Comparison of ENCODE assay signal across 8 cellular contexts in genomic region chr11:111996669-111997068, GRCh38. TPM values are rescaled to one million over a fixed set of nuclear protein-coding genes. Genes with fewer than 3 reads are reported as not detected.
DNase-seq lines count a peak whose midpoint lies in the region; ATAC-seq, FAIRE-seq and TF ChIP-seq lines count a peak whose summit lies in the region.
"Not testable (repeated sequence)": the region's sequence is repeated elsewhere in the genome, so short reads cannot be mapped to it uniquely, and the experiment has no call there.

No MANE protein-coding gene starts in this region.

- not testable (repeated sequence) for H3K27me3 Mint-ChIP-seq in GM23338 (ENCODE audit: insufficient read depth, low read depth, poor library complexity)

- not testable (repeated sequence) for H3K4me2 ChIP-seq in GM23338; mammary epithelial cell (ENCODE audit: insufficient read depth, low read depth, low read length)

- not testable (repeated sequence) for H3K27me3 ChIP-seq in GM23338 (ENCODE audit: insufficient read depth); mammary epithelial cell (ENCODE audit: insufficient read depth, low read length); right lobe of liver; small intestine (ENCODE audit: control insufficient read depth in 2 of 2, insufficient read depth in 2 of 2, low read length in 2 of 2)

- H3K36me3 ChIP-seq in GM23338 (ENCODE audit: insufficient read depth) (peaks cover 23% of the 10 kb centered on the region), right lobe of liver (peaks cover 0 to 70% (median 3%) of the 10 kb centered on the region in 4 donors)
- not testable (repeated sequence) for H3K36me3 ChIP-seq in mammary epithelial cell (ENCODE audit: insufficient read depth, low read length); small intestine (ENCODE audit: control insufficient read depth in 2 of 2, insufficient read depth in 2 of 2, low read length in 2 of 2)

- not testable (repeated sequence) for H4K20me1 ChIP-seq in GM23338 (replicated peaks; ENCODE audit: insufficient read depth); mammary epithelial cell (ENCODE audit: insufficient read depth, low read length)

- H3K79me2 ChIP-seq in GM23338 (replicated peaks; ENCODE audit: insufficient read depth); mammary epithelial cell (ENCODE audit: insufficient read depth, low read length): not testable (repeated sequence)

- in situ Hi-C loops in mammary epithelial cell (cut with MboI; ENCODE audit: low sequenced_read_pairs in 2 of 2), result not testable (repeated sequence)

- TF ChIP-seq POLR2A in NB4 (IDR thresholded peaks at IDR 0.05; ENCODE audit: extremely low read depth, insufficient read length); right lobe of liver (IDR thresholded peaks at IDR 0.05): not testable (repeated sequence)

- peaks cover 23% of the 10 kb centered on the region; the same call in 2 of the 3 replicates for H3K36me3 Mint-ChIP-seq in GM23338 (ENCODE audit: low read depth)

- ATAC-seq in GM23338 (peak; percentile 34; the same call in 2 of the 3 replicates), right lobe of liver (peak; percentile 89 to 93 (median 92))

- H3K4me3 ChIP-seq in GM23338; NB4 (ENCODE audit: low read depth, low read length); mammary epithelial cell (replicated peaks in 1 of 3; ENCODE audit: insufficient read depth in 1 of 3, low read depth in 2 of 3, low read length in 3 of 3); small intestine (ENCODE audit: low read depth in 1 of 2, low read length in 2 of 2): not testable (repeated sequence)
- peak overlapping the region in 1 of 3 donors; percentile 38 for H3K4me3 ChIP-seq in right lobe of liver

- WGBS in mammary epithelial cell (ENCODE audit: low coverage, missing lambda C conversion rate), result 61% methylated on average over 4 of the region's 5 CpGs
- WGBS in right lobe of liver (ENCODE audit: insufficient coverage, low coverage, low lambda C conversion rate, missing lambda C conversion rate), result 24% methylated on average over 4 of the region's 5 CpGs
- WGBS in small intestine, 3 donors, result 67 to 69% (median 68%) methylated on average over 5 of the region's 5 CpGs

- DNase-seq in AML-193 (lab: John Stamatoyannopoulos, UW), result peak; percentile 21 to 36
- DNase-seq in GM23338 (ENCODE audit: low spot score), result peak; percentile 54
- peak; percentile 80 for DNase-seq in NB4 (ENCODE audit: low read depth)
- peak; percentile 54 for DNase-seq in SIG-M5 treated with dmso at 0.1 percent for 504 hours (lab: John Stamatoyannopoulos, UW; ENCODE audit: unreplicated experiment)
- peak; percentile 23 for DNase-seq in mammary epithelial cell
- peak; percentile 51 for DNase-seq in fibroblast of the conjunctiva (ENCODE audit: low read depth)
- not testable (repeated sequence) for DNase-seq in right lobe of liver
- peak; percentile 11 for DNase-seq in small intestine

- intact Hi-C loops in mammary epithelial cell (cut with micrococcal nuclease); right lobe of liver (cut with DNase I): not testable (repeated sequence)

- BruUV-seq in mammary epithelial cell (replicated peaks; lab: Mats Ljungman, UMichigan), result not testable (repeated sequence)

- not testable (repeated sequence) for H3K27ac ChIP-seq in GM23338 (ENCODE audit: low read depth); mammary epithelial cell (ENCODE audit: insufficient read depth, low read depth, low read length); small intestine (ENCODE audit: low read depth in 1 of 2, low read length in 1 of 2)
- peak overlapping the region; percentile 41 to 78 (median 74) for H3K27ac ChIP-seq in right lobe of liver

- not testable (repeated sequence) for H3K4me1 ChIP-seq in GM23338 (ENCODE audit: insufficient read depth); mammary epithelial cell (ENCODE audit: insufficient read depth, low read length); right lobe of liver; small intestine (ENCODE audit: control insufficient read depth in 2 of 2, insufficient read depth in 1 of 2, low read depth in 1 of 2, low read length in 1 of 2)

- not testable (repeated sequence) for H3K9me3 ChIP-seq in mammary epithelial cell (replicated peaks; ENCODE audit: insufficient read depth, low read length); right lobe of liver; small intestine (ENCODE audit: control insufficient read depth, low read depth)

- not testable (repeated sequence) for H3K27ac Mint-ChIP-seq in GM23338

- not testable (repeated sequence) for H2AFZ ChIP-seq in GM23338; mammary epithelial cell (ENCODE audit: low read depth, low read length)

- not testable (repeated sequence) for H3F3A ChIP-seq in GM23338 (replicated peaks; ENCODE audit: low read depth)

- CTCF ChIA-PET in mammary epithelial cell (lab: Charles Lee; ENCODE audit: low non-redundant PET), result interaction anchor here (0.7 kb wide), 1 partner anchor 277 kb away, joined by 3 read pairs; no protein-coding TSS in a partner anchor

- H3K4me3 Mint-ChIP-seq in GM23338, result not testable (repeated sequence)

- not testable (repeated sequence) for H3K4me1 Mint-ChIP-seq in GM23338

- TF ChIP-seq CTCF in GM23338 (conservative IDR thresholded peaks at IDR 0.05; ENCODE audit: low read depth in 2 of 2) (peak; percentile 44 to 56), NB4 (IDR thresholded peaks at IDR 0.05; ENCODE audit: low read depth, low read length) (peak; percentile 33), mammary epithelial cell (conservative IDR thresholded peaks at IDR 0.05 in 1 of 2, IDR thresholded peaks at IDR 0.05 in 1 of 2; ENCODE audit: extremely low read depth in 1 of 2, insufficient read depth in 1 of 2, low read depth in 1 of 2, low read length in 2 of 2) (peak in 1 of 2 donors; percentile 12), right lobe of liver (IDR thresholded peaks at IDR 0.05) (peak; percentile 45 to 58 (median 52))

- dilution Hi-C loops in mammary epithelial cell (cut with HindIII; ENCODE audit: low sequenced_read_pairs), result not testable (repeated sequence)

- H3K9me2 ChIP-seq in GM23338 (ENCODE audit: insufficient read depth), result not testable (repeated sequence)

- not testable (repeated sequence) for FAIRE-seq in small intestine (lab: Jason Lieb, UNC)

- H3K9ac ChIP-seq in mammary epithelial cell (ENCODE audit: insufficient read depth, low read length), result not testable (repeated sequence)

- H3K9me3 Mint-ChIP-seq in GM23338, result not testable (repeated sequence)

RNA-seq across cellular contexts. Expression of gene DLAT, which starts 28.5 kb away (rescaled TPM):
- 58.4 and 66.5 TPM in 2 replicates for total RNA-seq in GM23338 (2014; rRNA removed; shearing (Covaris generic))
- polyA plus RNA-seq in GM23338 (2016; fragmentation: Nextera tagmentation; extraction: Ambion mirVana) (25.2 and 31.8 TPM in 2 replicates), mammary epithelial cell (34.5 TPM), small intestine (10 to 100 TPM; 24.0 to 28.4 (median 24.9) TPM)
- total RNA-seq in mammary epithelial cell (10 to 100 TPM; 38.6 to 42.0 TPM), right lobe of liver (10 to 100 TPM; 10.8 to 37.4 (median 23.3) TPM)
- polyA minus RNA-seq in mammary epithelial cell, result 37.3 TPM

RNA-seq across cellular contexts. Expression of gene DIXDC1, which starts 59.5 kb away (rescaled TPM):
- total RNA-seq in GM23338 (2014; rRNA removed; shearing (Covaris generic)), result 17.2 and 18.1 TPM in 2 replicates
- polyA plus RNA-seq in GM23338 (2016; fragmentation: Nextera tagmentation; extraction: Ambion mirVana) (9.4 and 9.6 TPM in 2 replicates), mammary epithelial cell (6.2 TPM), small intestine (1 to 10 TPM; 1.3 to 9.7 (median 2.2) TPM)
- total RNA-seq in mammary epithelial cell (10 to 100 TPM in 1 of 2 donors, 1 to 10 TPM in 1; 5.1 to 23.7 TPM), right lobe of liver (10 to 100 TPM in 1 of 6 experiments, 1 to 10 TPM in 5; 4.5 to 10.4 (median 8.0) TPM)
- 15.9 TPM for polyA minus RNA-seq in mammary epithelial cell
